ENCODE assay signal across 8 cellular contexts in genomic region chr2:70871398-70872211, GRCh38. TPM values are rescaled to one million over a fixed set of nuclear protein-coding genes. Genes with fewer than 3 reads are reported as not detected.
DNase-seq lines count a peak whose midpoint lies in the region; TF ChIP-seq lines count a peak whose summit lies in the region.

No MANE protein-coding gene starts in this region.

- H3K79me1 ChIP-seq in H9 (ENCODE audit: insufficient read depth, low read depth, low read length, poor library complexity, severe bottlenecking), result no peaks in the 10 kb centered on the region
- H3K79me1 ChIP-seq in trophoblast cell (ENCODE audit: low read length), result no peaks in the 10 kb centered on the region

- H3K27me3 ChIP-seq in H9 (ENCODE audit: insufficient read depth, low read length), result peaks cover 4% of the 10 kb centered on the region; the same call in 1 of the 2 replicates
- peaks cover 6% of the 10 kb centered on the region for H3K27me3 ChIP-seq in trophoblast cell (ENCODE audit: insufficient read depth, low read length)
- peaks cover 57% of the 10 kb centered on the region for H3K27me3 ChIP-seq in transverse colon

- H3K9me3 ChIP-seq in H9 (ENCODE audit: control insufficient read depth, low read depth, low read length), result no peaks in the 10 kb centered on the region
- H3K9me3 ChIP-seq in trophoblast cell (ENCODE audit: insufficient read depth, low read depth, low read length), result peaks cover 3% of the 10 kb centered on the region
- H3K9me3 ChIP-seq in transverse colon, result no peaks in the 10 kb centered on the region

- no peak overlapping the region for H3K56ac ChIP-seq in H9 (ENCODE audit: insufficient read length, low read depth, low read length)

- H3K79me2 ChIP-seq in H9 (ENCODE audit: insufficient read depth, low read length) (no peaks in the 10 kb centered on the region), trophoblast cell (ENCODE audit: control insufficient read depth, insufficient read depth, low read length, poor library complexity) (no peaks in the 10 kb centered on the region)

- H2BK120ac ChIP-seq in H9 (ENCODE audit: low read depth, low read length, poor library complexity, severe bottlenecking) (no peak overlapping the region), trophoblast cell (ENCODE audit: insufficient read depth, low read length, poor library complexity) (no peak overlapping the region)

- H4K91ac ChIP-seq in H9 (ENCODE audit: insufficient read length, low read depth, low read length) (no peak overlapping the region), trophoblast cell (ENCODE audit: low read depth, low read length) (no peak overlapping the region)

- no peak for TF ChIP-seq EP300 in transverse colon (IDR thresholded peaks at IDR 0.05; ENCODE audit: low read depth)

- no peak for TF ChIP-seq POLR2A in transverse colon (IDR thresholded peaks at IDR 0.05)

- H4K8ac ChIP-seq in H9 (replicated peaks; ENCODE audit: insufficient read length, low read depth, low read length), result no peak overlapping the region
- H4K8ac ChIP-seq in trophoblast cell (ENCODE audit: low read depth, low read length), result no peak overlapping the region

- no peak overlapping the region for H3K14ac ChIP-seq in H9 (ENCODE audit: insufficient read depth, low read length)
- H3K14ac ChIP-seq in trophoblast cell (ENCODE audit: low read length), result no peak overlapping the region

- H3K27ac ChIP-seq in H9 (ENCODE audit: insufficient read length, low read depth, low read length) (no peak overlapping the region), trophoblast cell (ENCODE audit: low read depth, low read length) (no peak overlapping the region), transverse colon (no peak overlapping the region)

- 0 out of 4 replicates have a peak, but pooled peaks cover 0 to 4% of the 10 kb centered on the region in 2 experiments for H3K4me1 Mint-ChIP-seq in H9
- H3K4me1 Mint-ChIP-seq in activated naive CD4-positive, alpha-beta T cell treated with anti-CD3 and anti-CD28 coated beads for 36 hours (ENCODE audit: low read depth), result peaks cover 5% of the 10 kb centered on the region

- no peaks in the 10 kb centered on the region for H3K23me2 ChIP-seq in H9 (ENCODE audit: insufficient read length, low read depth, low read length, poor library complexity, severe bottlenecking)

- H2BK12ac ChIP-seq in H9 (ENCODE audit: insufficient read length, low read depth, low read length), result no peak overlapping the region
- H2BK12ac ChIP-seq in trophoblast cell (ENCODE audit: low read length), result no peak overlapping the region

- H3K27ac Mint-ChIP-seq in H9, result no peak overlapping the region; a peak in 1 of 7 replicates
- no peak overlapping the region for H3K27ac Mint-ChIP-seq in activated naive CD4-positive, alpha-beta T cell treated with anti-CD3 and anti-CD28 coated beads for 36 hours

- no peak overlapping the region for H2AK5ac ChIP-seq in H9 (ENCODE audit: insufficient read length, low read length)
- H2AK5ac ChIP-seq in trophoblast cell (ENCODE audit: low read length), result no peak overlapping the region

- H4K20me1 ChIP-seq in H9 (ENCODE audit: control insufficient read depth, insufficient read depth, insufficient read length), result no peaks in the 10 kb centered on the region

- H2BK5ac ChIP-seq in H9 (ENCODE audit: insufficient read length, low read length), result no peak overlapping the region
- no peak overlapping the region for H2BK5ac ChIP-seq in trophoblast cell (ENCODE audit: low read depth, low read length, poor library complexity)

- H2AFZ ChIP-seq in H9 (ENCODE audit: low read length), result no peak overlapping the region
- no peak overlapping the region for H2AFZ ChIP-seq in trophoblast cell (ENCODE audit: insufficient read depth, low read length, poor library complexity)

- H3K4me3 ChIP-seq in trophoblast cell (ENCODE audit: low read depth, low read length) (no peak overlapping the region), transverse colon (no peak overlapping the region)

- TF ChIP-seq CTCF in H9 (conservative IDR thresholded peaks at IDR 0.05), result peak; percentile 95
- peak; percentile 84 to 89 (median 88) for TF ChIP-seq CTCF in transverse colon (IDR thresholded peaks at IDR 0.05)

- no peak overlapping the region for H4K5ac ChIP-seq in H9 (ENCODE audit: insufficient read length, low read depth, low read length)

- WGBS in H9 (ENCODE audit: extremely low coverage, insufficient read length, low lambda C conversion rate), result no CpG with 5 or more reads among the region's 36 CpGs
- no CpG with 5 or more reads among the region's 36 CpGs for WGBS in trophoblast cell (ENCODE audit: extremely low coverage, insufficient coverage, insufficient read length)
- 18% methylated on average over 31 of the region's 36 CpGs; no CpG with 5 or more reads in 1 of the 2 donors for WGBS in transverse colon (ENCODE audit: low coverage in 1 of 2), 2 donors

- no peak overlapping the region for H3K4me3 Mint-ChIP-seq in H9
- H3K4me3 Mint-ChIP-seq in activated naive CD4-positive, alpha-beta T cell treated with anti-CD3 and anti-CD28 coated beads for 36 hours, result no peak overlapping the region

- H3K36me3 Mint-ChIP-seq in H9 (ENCODE audit: insufficient read depth in 1 of 3, low read depth in 3 of 3), result no peaks in the 10 kb centered on the region
- H3K36me3 Mint-ChIP-seq in activated naive CD4-positive, alpha-beta T cell treated with anti-CD3 and anti-CD28 coated beads for 36 hours (ENCODE audit: low read depth), result no peaks in the 10 kb centered on the region

- H3K18ac ChIP-seq in H9 (ENCODE audit: insufficient read length, low read depth, low read length), result no peak overlapping the region
- no peak overlapping the region for H3K18ac ChIP-seq in trophoblast cell (ENCODE audit: low read length)

- H3K4me2 ChIP-seq in H9 (ENCODE audit: insufficient read depth, insufficient read length, low read length), result no peak overlapping the region
- H3K4me2 ChIP-seq in trophoblast cell (ENCODE audit: low read length), result no peak overlapping the region

- in situ Hi-C loops in Caki2 (cut with HindIII; ENCODE audit: low pct_unique_long_range_greater_than_20kb, low sequenced_read_pairs), result no loop called here
- in situ Hi-C loops in transverse colon (cut with MboI; ENCODE audit: low pct_ligation_motif_present in 1 of 4, low pct_unique_long_range_greater_than_20kb in 1 of 4, low sequenced_read_pairs in 3 of 4), result loop anchor here in 2 of 4 donors (10.0 kb wide), 1 partner anchor 73 kb away; no protein-coding TSS in a partner anchor

- H3K9ac ChIP-seq in H9 (ENCODE audit: extremely low read depth, insufficient read length, low read length) (no peak overlapping the region), trophoblast cell (ENCODE audit: low read length) (no peak overlapping the region)

- H3K4ac ChIP-seq in H9 (ENCODE audit: low read depth, low read length) (no peak overlapping the region), trophoblast cell (ENCODE audit: low read depth, low read length) (no peak overlapping the region)

- no peak overlapping the region for H2BK20ac ChIP-seq in H9 (ENCODE audit: low read depth, low read length, poor library complexity, severe bottlenecking)

- DNase-seq in Caki2 (ENCODE audit: low read depth) (peak; percentile 65), H9 (peak; percentile 91), NCI-H1105 (lab: John Stamatoyannopoulos, UW) (peak; percentile 60), SKM-1 (lab: John Stamatoyannopoulos, UW; ENCODE audit: unreplicated experiment) (peak; percentile 45), globus pallidus (ENCODE audit: low spot score) (peak; percentile 70), trophoblast cell (peak; percentile 83 to 93), transverse colon (peak; percentile 85)
- peak; percentile 90 for DNase-seq in activated naive CD4-positive, alpha-beta T cell treated with anti-CD3 and anti-CD28 coated beads for 36 hours

- CTCF ChIA-PET in activated naive CD4-positive, alpha-beta T cell treated with anti-CD3 and anti-CD28 coated beads for 36 hours (lab: Charles Lee), result interaction anchor here (0.7 to 9.8 kb wide), 37 partner anchors 8 to 481 kb away, joined by 3 to 143 read pairs (median 5); partner anchors contain the start of gene FIGLA

- peaks cover 80% of the 10 kb centered on the region for H3K27me3 Mint-ChIP-seq in H9 (ENCODE audit: low read depth)
- peaks cover 32% of the 10 kb centered on the region for H3K27me3 Mint-ChIP-seq in activated naive CD4-positive, alpha-beta T cell treated with anti-CD3 and anti-CD28 coated beads for 36 hours (ENCODE audit: low read depth)

- H3K9me3 Mint-ChIP-seq in H9, result no peaks in the 10 kb centered on the region
- no peaks in the 10 kb centered on the region for H3K9me3 Mint-ChIP-seq in activated naive CD4-positive, alpha-beta T cell treated with anti-CD3 and anti-CD28 coated beads for 36 hours

- H3K4me1 ChIP-seq in H9 (ENCODE audit: insufficient read depth, low read length), result no peaks in the 10 kb centered on the region
- peaks cover 0 to 2% of the 10 kb centered on the region in 2 experiments for H3K4me1 ChIP-seq in trophoblast cell (ENCODE audit: control insufficient read depth in 1 of 2, insufficient read depth in 2 of 2, low read length in 2 of 2)
- peaks cover 0 to 7% (median 1%) of the 10 kb centered on the region in 4 donors for H3K4me1 ChIP-seq in transverse colon

- H2BK15ac ChIP-seq in H9 (ENCODE audit: low read depth, low read length), result no peak overlapping the region

- H4K12ac ChIP-seq in trophoblast cell (ENCODE audit: low read depth, low read length), result no peak overlapping the region

- H3K36me3 ChIP-seq in trophoblast cell (ENCODE audit: control insufficient read depth in 1 of 2, insufficient read depth in 2 of 2, low read length in 2 of 2), result no peaks in the 10 kb centered on the region
- H3K36me3 ChIP-seq in transverse colon, result no peaks in the 10 kb centered on the region

- no peak overlapping the region for H3T11ph ChIP-seq in H9 (ENCODE audit: low read length)

- intact Hi-C loops in activated naive CD4-positive, alpha-beta T cell treated with anti-CD3 and anti-CD28 coated beads for 36 hours (cut with micrococcal nuclease), result loop anchor here (1.0 to 5.0 kb wide), 3 partner anchors 49 to 131 kb away; no protein-coding TSS in a partner anchor
- intact Hi-C loops in transverse colon (cut with DNase I; ENCODE audit: low total_unique reads), result loop anchor here (5.0 kb wide), 2 partner anchors 46 to 71 kb away; no protein-coding TSS in a partner anchor

- H3K23ac ChIP-seq in H9 (ENCODE audit: insufficient read length, low read depth, low read length) (no peak overlapping the region), trophoblast cell (ENCODE audit: low read length) (no peak overlapping the region)

RNA-seq across cellular contexts. Expression of gene VAX2, which starts 28.8 kb away (rescaled TPM):
- not detected in 2 replicates for total RNA-seq in Caki2 (2014; rRNA removed; shearing (Covaris generic); ENCODE audit: low replicate concordance)
- total RNA-seq in H9 (2021) (not detected in 2 replicates), transverse colon (not detected)
- total RNA-seq in activated naive CD4-positive, alpha-beta T cell treated with anti-CD3 and anti-CD28 coated beads for 36 hours, result not detected
- polyA plus RNA-seq in trophoblast cell (2013), result 0.04 TPM in 1 of 2 replicates, not detected in the other

RNA-seq across cellular contexts. Expression of gene CD207, which starts 36.0 kb away (rescaled TPM):
- total RNA-seq in Caki2 (2014; rRNA removed; shearing (Covaris generic); ENCODE audit: low replicate concordance), result not detected in 2 replicates
- total RNA-seq in H9 (2021) (not detected in 2 replicates), transverse colon (under 1 TPM in 1 of 4 donors, not detected in 3; 0.95 TPM)
- total RNA-seq in activated naive CD4-positive, alpha-beta T cell treated with anti-CD3 and anti-CD28 coated beads for 36 hours, result not detected
- polyA plus RNA-seq in trophoblast cell (2013), result not detected in 2 replicates

RNA-seq across cellular contexts. Expression of gene CLEC4F, which starts 51.2 kb away (rescaled TPM):
- not detected in 2 replicates for total RNA-seq in Caki2 (2014; rRNA removed; shearing (Covaris generic); ENCODE audit: low replicate concordance)
- total RNA-seq in H9 (2021) (not detected in 2 replicates), transverse colon (under 1 TPM in 2 of 4 donors, not detected in 2; 0.14 to 0.32 TPM)
- total RNA-seq in activated naive CD4-positive, alpha-beta T cell treated with anti-CD3 and anti-CD28 coated beads for 36 hours, result not detected
- polyA plus RNA-seq in trophoblast cell (2013), result not detected in 2 replicates
